In the genomic region with DNA sequence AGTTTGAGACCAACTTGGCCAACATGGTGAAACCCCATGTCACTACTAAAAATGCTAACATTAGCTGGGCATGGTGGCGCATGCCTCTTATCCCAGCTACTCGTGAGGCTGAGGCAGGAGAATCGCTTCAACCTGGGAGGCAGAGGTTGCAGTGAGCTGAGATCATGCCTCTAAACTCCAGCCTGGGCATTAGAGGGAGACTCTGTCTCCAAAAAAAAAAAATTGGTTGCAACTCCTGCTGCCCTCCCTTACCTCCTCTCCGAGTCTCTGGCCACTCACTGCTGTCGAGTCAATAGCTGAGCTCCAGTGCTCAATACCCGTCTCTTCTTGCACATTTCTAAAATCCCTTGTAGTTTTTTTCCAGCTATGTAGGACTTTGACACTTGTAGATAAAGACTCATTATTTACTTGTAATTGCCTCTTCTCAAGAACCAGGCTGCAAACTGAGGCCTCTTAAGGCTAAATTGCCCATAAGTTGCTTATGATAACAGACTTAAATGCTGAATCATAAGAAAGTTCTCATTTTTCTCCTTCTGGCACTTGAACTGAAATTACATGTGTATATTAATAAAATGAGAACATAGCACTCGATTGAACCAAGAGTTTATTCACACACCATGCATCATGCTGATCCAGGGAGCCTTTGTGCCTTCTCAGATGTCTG, we compare ENCODE assay signal across 1 cellular context.
A peak's percentile ranks its signal among the peaks of the same experiment; 100 is the strongest.
TF ChIP-seq lines count a peak whose summit lies in the region.

No MANE protein-coding gene starts in this region.

TF ChIP-seq in HEK293, 187 proteins besides CTCF, POLR2A, EP300 and RAD21 (continued from another document and continues in another):
- TF ChIP-seq ZNF23 (tag by site-specific recombination; IDR thresholded peaks at IDR 0.05; ENCODE audit: borderline replicate concordance) (no peak), ZNF544 (tag by site-specific recombination; IDR thresholded peaks at IDR 0.05) (no peak), SALL2 (tag by site-specific recombination; IDR thresholded peaks at IDR 0.05; ENCODE audit: borderline replicate concordance) (no peak), ZNF501 (tag by site-specific recombination; IDR thresholded peaks at IDR 0.05) (no peak), TRIM28 (IDR thresholded peaks at IDR 0.05; ENCODE audit: borderline replicate concordance, low read length) (peak; percentile 52; the same call in 1 of the 2 replicates), TCF7L2 (IDR thresholded peaks at IDR 0.05; ENCODE audit: borderline replicate concordance, low read depth, low read length) (no peak; the same call in 1 of the 2 replicates), SP3 (tag by site-specific recombination; IDR thresholded peaks at IDR 0.05) (no peak), IKZF3 (tag by site-specific recombination; IDR thresholded peaks at IDR 0.05) (peak; percentile 50; the same call in 1 of the 2 replicates), ZNF677 (tag by site-specific recombination; IDR thresholded peaks at IDR 0.05) (no peak), OSR2 (tag by site-specific recombination; IDR thresholded peaks at IDR 0.05) (peak; percentile 68; the same call in 1 of the 2 replicates), ZNF843 (tag by site-specific recombination; IDR thresholded peaks at IDR 0.05) (peak; percentile 50; the same call in 1 of the 2 replicates), ZBTB48 (tag by site-specific recombination; IDR thresholded peaks at IDR 0.05) (no peak), ZNF426 (tag by site-specific recombination; IDR thresholded peaks at IDR 0.05) (no peak), ZNF366 (tag by site-specific recombination; conservative IDR thresholded peaks at IDR 0.05) (0 out of 2 replicates have a peak, but pooled peaks have one; percentile 19), ZEB2 (tag by site-specific recombination; IDR thresholded peaks at IDR 0.05) (0 out of 2 replicates have a peak, but pooled peaks have one; percentile 49), ZNF404 (tag by site-specific recombination; IDR thresholded peaks at IDR 0.05) (no peak), ZNF747 (tag by site-specific recombination; IDR thresholded peaks at IDR 0.05) (no peak), ZBTB17 (tag by site-specific recombination; IDR thresholded peaks at IDR 0.05) (0 out of 2 replicates have a peak, but pooled peaks have one; percentile 9), PRDM1 (tag by site-specific recombination; IDR thresholded peaks at IDR 0.05) (no peak), FEZF1 (tag by site-specific recombination; IDR thresholded peaks at IDR 0.05) (peak; percentile 34; the same call in 1 of the 2 replicates), GLI2 (tag by site-specific recombination; IDR thresholded peaks at IDR 0.05; ENCODE audit: borderline replicate concordance, low read depth) (peak; percentile 69; the same call in 1 of the 2 replicates), GLIS1 (tag by site-specific recombination; IDR thresholded peaks at IDR 0.05) (0 out of 2 replicates have a peak, but pooled peaks have one; percentile 14), GLIS2 (tag by site-specific recombination; IDR thresholded peaks at IDR 0.05) (no peak), ZNF121 (tag by site-specific recombination; IDR thresholded peaks at IDR 0.05) (no peak), ZNF221 (tag by site-specific recombination; IDR thresholded peaks at IDR 0.05; ENCODE audit: borderline replicate concordance) (no peak), ZNF324 (tag by site-specific recombination; IDR thresholded peaks at IDR 0.05) (no peak), ZIC2 (tag by site-specific recombination; IDR thresholded peaks at IDR 0.05) (no peak), ZSCAN30 (tag by site-specific recombination; IDR thresholded peaks at IDR 0.05) (0 out of 2 replicates have a peak, but pooled peaks have one; percentile 13)
- TF ChIP-seq, protein P1, sequence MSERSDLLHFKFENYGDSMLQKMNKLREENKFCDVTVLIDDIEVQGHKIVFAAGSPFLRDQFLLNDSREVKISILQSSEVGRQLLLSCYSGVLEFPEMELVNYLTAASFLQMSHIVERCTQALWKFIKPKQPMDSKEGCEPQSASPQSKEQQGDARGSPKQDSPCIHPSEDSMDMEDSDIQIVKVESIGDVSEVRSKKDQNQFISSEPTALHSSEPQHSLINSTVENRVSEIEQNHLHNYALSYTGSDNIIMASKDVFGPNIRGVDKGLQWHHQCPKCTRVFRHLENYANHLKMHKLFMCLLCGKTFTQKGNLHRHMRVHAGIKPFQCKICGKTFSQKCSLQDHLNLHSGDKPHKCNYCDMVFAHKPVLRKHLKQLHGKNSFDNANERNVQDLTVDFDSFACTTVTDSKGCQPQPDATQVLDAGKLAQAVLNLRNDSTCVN (tag by site-specific recombination; optimal IDR thresholded peaks at IDR 0.05) = no peak
- TF ChIP-seq, protein P2, sequence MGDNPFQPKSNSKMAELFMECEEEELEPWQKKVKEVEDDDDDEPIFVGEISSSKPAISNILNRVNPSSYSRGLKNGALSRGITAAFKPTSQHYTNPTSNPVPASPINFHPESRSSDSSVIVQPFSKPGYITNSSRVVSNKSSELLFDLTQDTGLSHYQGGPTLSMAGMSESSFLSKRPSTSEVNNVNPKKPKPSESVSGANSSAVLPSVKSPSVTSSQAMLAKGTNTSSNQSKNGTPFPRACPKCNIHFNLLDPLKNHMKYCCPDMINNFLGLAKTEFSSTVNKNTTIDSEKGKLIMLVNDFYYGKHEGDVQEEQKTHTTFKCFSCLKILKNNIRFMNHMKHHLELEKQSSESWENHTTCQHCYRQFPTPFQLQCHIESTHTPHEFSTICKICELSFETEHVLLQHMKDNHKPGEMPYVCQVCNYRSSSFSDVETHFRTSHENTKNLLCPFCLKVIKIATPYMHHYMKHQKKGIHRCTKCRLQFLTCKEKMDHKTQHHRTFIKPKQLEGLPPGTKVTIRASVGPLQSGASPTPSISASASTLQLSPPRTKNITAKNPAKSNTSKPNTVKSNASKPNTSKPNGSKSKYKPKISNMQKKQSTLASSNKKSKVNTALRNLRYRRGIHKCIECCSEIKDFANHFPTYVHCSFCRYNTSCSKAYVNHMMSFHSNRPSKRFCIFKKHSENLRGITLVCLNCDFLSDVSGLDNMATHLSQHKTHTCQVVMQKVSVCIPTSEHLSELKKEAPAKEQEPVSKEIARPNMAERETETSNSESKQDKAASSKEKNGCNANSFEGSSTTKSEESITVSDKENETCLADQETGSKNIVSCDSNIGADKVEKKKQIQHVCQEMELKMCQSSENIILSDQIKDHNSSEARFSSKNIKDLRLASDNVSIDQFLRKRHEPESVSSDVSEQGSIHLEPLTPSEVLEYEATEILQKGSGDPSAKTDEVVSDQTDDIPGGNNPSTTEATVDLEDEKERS (tag by site-specific recombination; IDR thresholded peaks at IDR 0.05) = no peak
- TF ChIP-seq, protein P3, sequence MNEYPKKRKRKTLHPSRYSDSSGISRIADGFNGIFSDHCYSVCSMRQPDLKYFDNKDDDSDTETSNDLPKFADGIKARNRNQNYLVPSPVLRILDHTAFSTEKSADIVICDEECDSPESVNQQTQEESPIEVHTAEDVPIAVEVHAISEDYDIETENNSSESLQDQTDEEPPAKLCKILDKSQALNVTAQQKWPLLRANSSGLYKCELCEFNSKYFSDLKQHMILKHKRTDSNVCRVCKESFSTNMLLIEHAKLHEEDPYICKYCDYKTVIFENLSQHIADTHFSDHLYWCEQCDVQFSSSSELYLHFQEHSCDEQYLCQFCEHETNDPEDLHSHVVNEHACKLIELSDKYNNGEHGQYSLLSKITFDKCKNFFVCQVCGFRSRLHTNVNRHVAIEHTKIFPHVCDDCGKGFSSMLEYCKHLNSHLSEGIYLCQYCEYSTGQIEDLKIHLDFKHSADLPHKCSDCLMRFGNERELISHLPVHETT (tag by site-specific recombination; IDR thresholded peaks at IDR 0.05) = no peak
- TF ChIP-seq, protein P4, sequence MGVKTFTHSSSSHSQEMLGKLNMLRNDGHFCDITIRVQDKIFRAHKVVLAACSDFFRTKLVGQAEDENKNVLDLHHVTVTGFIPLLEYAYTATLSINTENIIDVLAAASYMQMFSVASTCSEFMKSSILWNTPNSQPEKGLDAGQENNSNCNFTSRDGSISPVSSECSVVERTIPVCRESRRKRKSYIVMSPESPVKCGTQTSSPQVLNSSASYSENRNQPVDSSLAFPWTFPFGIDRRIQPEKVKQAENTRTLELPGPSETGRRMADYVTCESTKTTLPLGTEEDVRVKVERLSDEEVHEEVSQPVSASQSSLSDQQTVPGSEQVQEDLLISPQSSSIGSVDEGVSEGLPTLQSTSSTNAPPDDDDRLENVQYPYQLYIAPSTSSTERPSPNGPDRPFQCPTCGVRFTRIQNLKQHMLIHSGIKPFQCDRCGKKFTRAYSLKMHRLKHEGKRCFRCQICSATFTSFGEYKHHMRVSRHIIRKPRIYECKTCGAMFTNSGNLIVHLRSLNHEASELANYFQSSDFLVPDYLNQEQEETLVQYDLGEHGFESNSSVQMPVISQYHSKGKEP (tag by site-specific recombination; IDR thresholded peaks at IDR 0.05) = no peak
- TF ChIP-seq, protein P5, sequence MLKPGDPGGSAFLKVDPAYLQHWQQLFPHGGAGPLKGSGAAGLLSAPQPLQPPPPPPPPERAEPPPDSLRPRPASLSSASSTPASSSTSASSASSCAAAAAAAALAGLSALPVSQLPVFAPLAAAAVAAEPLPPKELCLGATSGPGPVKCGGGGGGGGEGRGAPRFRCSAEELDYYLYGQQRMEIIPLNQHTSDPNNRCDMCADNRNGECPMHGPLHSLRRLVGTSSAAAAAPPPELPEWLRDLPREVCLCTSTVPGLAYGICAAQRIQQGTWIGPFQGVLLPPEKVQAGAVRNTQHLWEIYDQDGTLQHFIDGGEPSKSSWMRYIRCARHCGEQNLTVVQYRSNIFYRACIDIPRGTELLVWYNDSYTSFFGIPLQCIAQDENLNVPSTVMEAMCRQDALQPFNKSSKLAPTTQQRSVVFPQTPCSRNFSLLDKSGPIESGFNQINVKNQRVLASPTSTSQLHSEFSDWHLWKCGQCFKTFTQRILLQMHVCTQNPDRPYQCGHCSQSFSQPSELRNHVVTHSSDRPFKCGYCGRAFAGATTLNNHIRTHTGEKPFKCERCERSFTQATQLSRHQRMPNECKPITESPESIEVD (tag by site-specific recombination; IDR thresholded peaks at IDR 0.05) = peak; percentile 88
- TF ChIP-seq, protein P6, sequence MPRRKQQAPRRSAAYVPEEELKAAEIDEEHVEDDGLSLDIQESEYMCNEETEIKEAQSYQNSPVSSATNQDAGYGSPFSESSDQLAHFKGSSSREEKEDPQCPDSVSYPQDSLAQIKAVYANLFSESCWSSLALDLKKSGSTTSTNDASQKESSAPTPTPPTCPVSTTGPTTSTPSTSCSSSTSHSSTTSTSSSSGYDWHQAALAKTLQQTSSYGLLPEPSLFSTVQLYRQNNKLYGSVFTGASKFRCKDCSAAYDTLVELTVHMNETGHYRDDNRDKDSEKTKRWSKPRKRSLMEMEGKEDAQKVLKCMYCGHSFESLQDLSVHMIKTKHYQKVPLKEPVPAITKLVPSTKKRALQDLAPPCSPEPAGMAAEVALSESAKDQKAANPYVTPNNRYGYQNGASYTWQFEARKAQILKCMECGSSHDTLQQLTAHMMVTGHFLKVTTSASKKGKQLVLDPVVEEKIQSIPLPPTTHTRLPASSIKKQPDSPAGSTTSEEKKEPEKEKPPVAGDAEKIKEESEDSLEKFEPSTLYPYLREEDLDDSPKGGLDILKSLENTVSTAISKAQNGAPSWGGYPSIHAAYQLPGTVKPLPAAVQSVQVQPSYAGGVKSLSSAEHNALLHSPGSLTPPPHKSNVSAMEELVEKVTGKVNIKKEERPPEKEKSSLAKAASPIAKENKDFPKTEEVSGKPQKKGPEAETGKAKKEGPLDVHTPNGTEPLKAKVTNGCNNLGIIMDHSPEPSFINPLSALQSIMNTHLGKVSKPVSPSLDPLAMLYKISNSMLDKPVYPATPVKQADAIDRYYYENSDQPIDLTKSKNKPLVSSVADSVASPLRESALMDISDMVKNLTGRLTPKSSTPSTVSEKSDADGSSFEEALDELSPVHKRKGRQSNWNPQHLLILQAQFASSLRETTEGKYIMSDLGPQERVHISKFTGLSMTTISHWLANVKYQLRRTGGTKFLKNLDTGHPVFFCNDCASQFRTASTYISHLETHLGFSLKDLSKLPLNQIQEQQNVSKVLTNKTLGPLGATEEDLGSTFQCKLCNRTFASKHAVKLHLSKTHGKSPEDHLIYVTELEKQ (tag by site-specific recombination; IDR thresholded peaks at IDR 0.05; ENCODE audit: borderline replicate concordance) = 0 out of 2 replicates have a peak, but pooled peaks have one; percentile 16
- TF ChIP-seq, protein P7, sequence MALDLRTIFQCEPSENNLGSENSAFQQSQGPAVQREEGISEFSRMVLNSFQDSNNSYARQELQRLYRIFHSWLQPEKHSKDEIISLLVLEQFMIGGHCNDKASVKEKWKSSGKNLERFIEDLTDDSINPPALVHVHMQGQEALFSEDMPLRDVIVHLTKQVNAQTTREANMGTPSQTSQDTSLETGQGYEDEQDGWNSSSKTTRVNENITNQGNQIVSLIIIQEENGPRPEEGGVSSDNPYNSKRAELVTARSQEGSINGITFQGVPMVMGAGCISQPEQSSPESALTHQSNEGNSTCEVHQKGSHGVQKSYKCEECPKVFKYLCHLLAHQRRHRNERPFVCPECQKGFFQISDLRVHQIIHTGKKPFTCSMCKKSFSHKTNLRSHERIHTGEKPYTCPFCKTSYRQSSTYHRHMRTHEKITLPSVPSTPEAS (tag by site-specific recombination; IDR thresholded peaks at IDR 0.05) = no peak
- TF ChIP-seq, protein P8, sequence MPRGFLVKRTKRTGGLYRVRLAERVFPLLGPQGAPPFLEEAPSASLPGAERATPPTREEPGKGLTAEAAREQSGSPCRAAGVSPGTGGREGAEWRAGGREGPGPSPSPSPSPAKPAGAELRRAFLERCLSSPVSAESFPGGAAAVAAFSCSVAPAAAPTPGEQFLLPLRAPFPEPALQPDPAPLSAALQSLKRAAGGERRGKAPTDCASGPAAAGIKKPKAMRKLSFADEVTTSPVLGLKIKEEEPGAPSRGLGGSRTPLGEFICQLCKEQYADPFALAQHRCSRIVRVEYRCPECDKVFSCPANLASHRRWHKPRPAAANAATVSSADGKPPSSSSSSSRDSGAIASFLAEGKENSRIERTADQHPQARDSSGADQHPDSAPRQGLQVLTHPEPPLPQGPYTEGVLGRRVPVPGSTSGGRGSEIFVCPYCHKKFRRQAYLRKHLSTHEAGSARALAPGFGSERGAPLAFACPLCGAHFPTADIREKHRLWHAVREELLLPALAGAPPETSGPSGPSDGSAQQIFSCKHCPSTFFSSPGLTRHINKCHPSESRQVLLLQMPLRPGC (tag by site-specific recombination; IDR thresholded peaks at IDR 0.05) = peak; percentile 36; the same call in 1 of the 2 replicates
- TF ChIP-seq, protein P9, sequence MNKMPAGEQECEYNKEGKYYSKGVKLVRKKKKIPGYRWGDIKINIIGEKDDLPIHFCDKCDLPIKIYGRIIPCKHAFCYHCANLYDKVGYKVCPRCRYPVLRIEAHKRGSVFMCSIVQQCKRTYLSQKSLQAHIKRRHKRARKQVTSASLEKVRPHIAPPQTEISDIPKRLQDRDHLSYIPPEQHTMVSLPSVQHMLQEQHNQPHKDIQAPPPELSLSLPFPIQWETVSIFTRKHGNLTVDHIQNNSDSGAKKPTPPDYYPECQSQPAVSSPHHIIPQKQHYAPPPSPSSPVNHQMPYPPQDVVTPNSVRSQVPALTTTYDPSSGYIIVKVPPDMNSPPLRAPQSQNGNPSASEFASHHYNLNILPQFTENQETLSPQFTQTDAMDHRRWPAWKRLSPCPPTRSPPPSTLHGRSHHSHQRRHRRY (tag by site-specific recombination; IDR thresholded peaks at IDR 0.05) = no peak
- TF ChIP-seq, protein P10, sequence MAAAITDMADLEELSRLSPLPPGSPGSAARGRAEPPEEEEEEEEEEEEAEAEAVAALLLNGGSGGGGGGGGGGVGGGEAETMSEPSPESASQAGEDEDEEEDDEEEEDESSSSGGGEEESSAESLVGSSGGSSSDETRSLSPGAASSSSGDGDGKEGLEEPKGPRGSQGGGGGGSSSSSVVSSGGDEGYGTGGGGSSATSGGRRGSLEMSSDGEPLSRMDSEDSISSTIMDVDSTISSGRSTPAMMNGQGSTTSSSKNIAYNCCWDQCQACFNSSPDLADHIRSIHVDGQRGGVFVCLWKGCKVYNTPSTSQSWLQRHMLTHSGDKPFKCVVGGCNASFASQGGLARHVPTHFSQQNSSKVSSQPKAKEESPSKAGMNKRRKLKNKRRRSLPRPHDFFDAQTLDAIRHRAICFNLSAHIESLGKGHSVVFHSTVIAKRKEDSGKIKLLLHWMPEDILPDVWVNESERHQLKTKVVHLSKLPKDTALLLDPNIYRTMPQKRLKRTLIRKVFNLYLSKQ (tag by site-specific recombination; IDR thresholded peaks at IDR 0.05; ENCODE audit: borderline replicate concordance) = no peak
